22 cellular contexts compared by ENCODE assay signal in the genomic region with DNA sequence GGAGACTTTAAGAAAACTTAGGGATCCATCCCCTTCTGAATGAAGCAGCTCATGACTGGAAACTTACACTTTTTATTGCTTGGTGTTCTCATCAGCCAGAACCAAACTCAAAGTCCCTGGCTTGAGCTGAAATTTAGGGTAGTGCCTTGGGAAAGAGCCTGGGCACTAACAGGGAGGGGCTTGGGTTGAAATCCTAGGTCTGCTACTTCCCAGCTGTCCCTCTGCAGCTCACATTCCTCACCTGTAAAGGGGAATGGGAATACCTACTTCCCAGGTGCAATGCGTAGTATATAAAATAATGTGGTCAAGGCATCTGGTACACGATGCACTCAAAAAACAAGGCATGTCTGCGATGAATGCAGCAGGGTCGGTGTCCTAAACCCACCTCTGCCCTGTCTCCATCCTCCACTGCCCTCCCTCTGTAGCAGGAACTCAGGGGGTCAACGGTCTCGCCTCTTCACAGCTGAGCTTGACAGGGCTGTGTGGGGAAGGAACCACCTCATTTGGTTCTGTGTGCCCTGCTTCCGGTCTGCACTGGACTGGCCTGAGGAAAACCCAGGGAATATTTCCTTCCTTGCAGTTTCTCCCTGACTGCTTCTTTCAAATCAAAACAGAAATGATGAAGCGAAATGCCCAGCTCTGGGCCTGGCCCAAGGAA.
"Had no signal": no experiment of that assay in that cellular context is flagged by ENCODE, and none has a peak within 500 bp of the region (broad histone marks: within the 10 kb centered on the region; RNA-seq: fewer than 3 reads in every experiment).

No MANE protein-coding gene starts in this region.

- ATAC-seq: SK-N-SH treated with all-trans-retinoic acid at 6 μM for 48 hours had no signal

- H3K27ac Mint-ChIP-seq: activated CD4-positive, alpha-beta T cell treated with anti-CD3 and anti-CD28 coated beads, Interleukin-2, amount 10 ng/mL, durations not matched to agents 24 days and 14 days; activated naive CD8-positive, alpha-beta T cell treated with anti-CD3 and anti-CD28 coated beads, Interleukin-2, amount 10 ng/mL, durations not matched to agents 7 days and 5 days; T-helper 2 cell treated with Interferon-gamma antibody and Interleukin-4, amounts not matched to agents 5 μg/mL and 100 μg/mL, for 36 hours had no signal

- H3K4me3 Mint-ChIP-seq: activated CD4-positive, alpha-beta T cell treated with anti-CD3 and anti-CD28 coated beads, Interleukin-2, amount 10 ng/mL, durations not matched to agents 24 days and 14 days; activated naive CD8-positive, alpha-beta T cell treated with anti-CD3 and anti-CD28 coated beads, Interleukin-2, amount 10 ng/mL, durations not matched to agents 7 days and 5 days; T-helper 2 cell treated with Interferon-gamma antibody and Interleukin-4, amounts not matched to agents 5 μg/mL and 100 μg/mL, for 36 hours had no signal

- H3K36me3 ChIP-seq: adrenal gland, Peyer's patch, SJCRH30 had no signal

- DNase-seq: activated CD4-positive, alpha-beta T cell treated with anti-CD3 and anti-CD28 coated beads for 1 hour; activated CD4-positive, alpha-beta T cell treated with anti-CD3 and anti-CD28 coated beads, Interleukin-2, amount 10 ng/mL, durations not matched to agents 24 days and 14 days; activated CD4-positive, alpha-beta T cell treated with anti-CD3 and anti-CD28 coated beads, Interleukin-2, amount 50 U/mL, for 48 hours; activated naive CD4-positive, alpha-beta T cell treated with anti-CD3 and anti-CD28 coated beads, Interleukin-2, amount 50 U/mL, for 16 hours; activated naive CD8-positive, alpha-beta T cell treated with anti-CD3 and anti-CD28 coated beads, Interleukin-2, amount 10 ng/mL, durations not matched to agents 7 days and 5 days; activated T-cell treated with anti-CD3 and anti-CD28 coated beads, Interleukin-2, amount 50 U/mL, for 1 hour; anterior cingulate cortex; KG1; NCI-H1048; NCI-H146; NCI-H187 treated with DMSO at 0.1 percent for 48 hours; NCI-H2081 treated with DMSO at 0.1 percent for 48 hours; NCI-H446; NCI-H524; Peyer's patch; Right ventricle myocardium superior; SJCRH30; SW 1271 had no signal

- H3K27ac ChIP-seq: adrenal gland, Peyer's patch, RWPE1, SJCRH30 had no signal

- H3K4me3 ChIP-seq: adrenal gland, Peyer's patch, SJCRH30 had no signal

- H3K4me1 Mint-ChIP-seq: activated CD4-positive, alpha-beta T cell treated with anti-CD3 and anti-CD28 coated beads, Interleukin-2, amount 10 ng/mL, durations not matched to agents 24 days and 14 days; activated naive CD8-positive, alpha-beta T cell treated with anti-CD3 and anti-CD28 coated beads, Interleukin-2, amount 10 ng/mL, durations not matched to agents 7 days and 5 days had no signal

- H3K27me3 Mint-ChIP-seq: activated CD4-positive, alpha-beta T cell treated with anti-CD3 and anti-CD28 coated beads, Interleukin-2, amount 10 ng/mL, durations not matched to agents 24 days and 14 days; activated naive CD8-positive, alpha-beta T cell treated with anti-CD3 and anti-CD28 coated beads, Interleukin-2, amount 10 ng/mL, durations not matched to agents 7 days and 5 days had no signal

- H3K9me3 Mint-ChIP-seq: activated CD4-positive, alpha-beta T cell treated with anti-CD3 and anti-CD28 coated beads, Interleukin-2, amount 10 ng/mL, durations not matched to agents 24 days and 14 days; activated naive CD8-positive, alpha-beta T cell treated with anti-CD3 and anti-CD28 coated beads, Interleukin-2, amount 10 ng/mL, durations not matched to agents 7 days and 5 days; T-helper 2 cell treated with Interferon-gamma antibody and Interleukin-4, amounts not matched to agents 5 μg/mL and 100 μg/mL, for 36 hours had no signal

- H3K9me3 ChIP-seq: adrenal gland, Peyer's patch, SJCRH30 had no signal

- H3K4me1 ChIP-seq: adrenal gland, Peyer's patch, SJCRH30 had no signal

- H3K27me3 ChIP-seq: adrenal gland, Peyer's patch, SJCRH30 had no signal

- H3K36me3 Mint-ChIP-seq: activated naive CD8-positive, alpha-beta T cell treated with anti-CD3 and anti-CD28 coated beads, Interleukin-2, amount 10 ng/mL, durations not matched to agents 7 days and 5 days had no signal
